In genomic region chr12:130547480-130548155, GRCh38 we compare ENCODE assay signal across 19 cellular contexts.
DNase-seq lines count a peak whose midpoint lies in the region; ATAC-seq and TF ChIP-seq lines count a peak whose summit lies in the region.
"Had no signal": no experiment of that assay in that cellular context is flagged by ENCODE, and none has a peak within 500 bp of the region (broad histone marks: within the 10 kb centered on the region; RNA-seq: fewer than 3 reads in every experiment).

No MANE protein-coding gene starts in this region.

- no peak for TF ChIP-seq CTCF in SK-N-SH (IDR thresholded peaks at IDR 0.05)
- TF ChIP-seq CTCF in parathyroid adenoma (IDR thresholded peaks at IDR 0.05) = no peak

- WGBS in SK-N-SH (ENCODE audit: low lambda C conversion rate) = 30% methylated on average over 13 of the region's 13 CpGs

- H3K79me2 ChIP-seq in SK-N-SH (ENCODE audit: insufficient read depth) = no peaks in the 10 kb centered on the region
- H3K79me2 ChIP-seq in parathyroid adenoma = no peaks in the 10 kb centered on the region

- H3K4me1 ChIP-seq in SK-N-SH (ENCODE audit: control insufficient read depth in 1 of 2, insufficient read depth in 2 of 2, low read depth in 1 of 2, low read length in 1 of 2) (peaks cover 0 to 28% of the 10 kb centered on the region in 2 experiments; a peak in 2 of 4 replicates), parathyroid adenoma (peaks cover 21% of the 10 kb centered on the region)

- no peak for TF ChIP-seq EP300 in SK-N-SH (IDR thresholded peaks at IDR 0.05; ENCODE audit: borderline replicate concordance in 1 of 2, low read depth in 1 of 2, low read length in 1 of 2)

- H3K9me2 ChIP-seq in SK-N-SH = no peaks in the 10 kb centered on the region

- CTCF ChIA-PET in SK-N-SH (lab: Yijun Ruan, JAX) = no interaction called here

- no peaks in the 10 kb centered on the region for H3K36me3 ChIP-seq in SK-N-SH (replicated peaks in 1 of 2; ENCODE audit: control insufficient read depth in 1 of 2, insufficient read depth in 2 of 2, low read length in 1 of 2)
- H3K36me3 ChIP-seq in parathyroid adenoma (ENCODE audit: control insufficient read depth, insufficient read depth, low read length) = no peaks in the 10 kb centered on the region

- no peak overlapping the region for H3K4me2 ChIP-seq in SK-N-SH
- no peak overlapping the region for H3K4me2 ChIP-seq in parathyroid adenoma (ENCODE audit: low read length)

- H3K4me3 ChIP-seq in SK-N-SH (ENCODE audit: low read depth in 2 of 2, low read length in 1 of 2) (no peak overlapping the region), parathyroid adenoma (ENCODE audit: low read depth, low read length) (no peak overlapping the region)

- POLR2A ChIA-PET in SK-N-SH (lab: Yijun Ruan, JAX) = interaction anchor here (0.6 kb wide), 1 partner anchor 54 kb away, joined by 3 read pairs; no protein-coding TSS in a partner anchor

- no peak overlapping the region for H3K9ac ChIP-seq in SK-N-SH
- H3K9ac ChIP-seq in parathyroid adenoma = no peak overlapping the region

- TF ChIP-seq RAD21 in SK-N-SH (IDR thresholded peaks at IDR 0.05; ENCODE audit: low read length) = 0 out of 2 replicates have a peak, but pooled peaks have one; percentile 13

- H3K9me3 ChIP-seq in SK-N-SH = no peaks in the 10 kb centered on the region; the same call in 1 of the 2 replicates
- H3K9me3 ChIP-seq in parathyroid adenoma (ENCODE audit: control insufficient read depth, low read length) = no peaks in the 10 kb centered on the region

- ATAC-seq in SK-N-SH treated with all-trans-retinoic acid at 6 μM for 48 hours (no peak), HG03097 (IDR thresholded peaks at IDR 0.05; ENCODE audit: low FRiP score, unreplicated experiment) (no peak)

- DNase-seq in SK-N-SH (peak; percentile 68), SK-N-DZ (ENCODE audit: low spot score) (peak; percentile 95), NCI-H345 (lab: John Stamatoyannopoulos, UW) (no peak), AG20443 (ENCODE audit: low spot score) (no peak)
- DNase-seq: AML-193; C1 segment of cervical spinal cord; Calu3; CD4-positive, alpha-beta memory T cell; COR-L47; DMS53; DMS79 treated with DMSO at 0.1 percent for 48 hours; GF-D8; GOT3; H7; HCEC 1CT had no signal

- no peaks in the 10 kb centered on the region for H4K20me1 ChIP-seq in SK-N-SH (ENCODE audit: insufficient read depth)

- no peak overlapping the region for H2AFZ ChIP-seq in SK-N-SH (ENCODE audit: low read depth)
- H2AFZ ChIP-seq in parathyroid adenoma = peak overlapping the region; percentile 35

- no peaks in the 10 kb centered on the region for H3K27me3 ChIP-seq in SK-N-SH (ENCODE audit: insufficient read depth)
- no peaks in the 10 kb centered on the region for H3K27me3 ChIP-seq in parathyroid adenoma (ENCODE audit: control insufficient read depth, insufficient read depth, low read length)

- H3K27ac ChIP-seq in SK-N-SH (ENCODE audit: low read depth in 2 of 2, low read length in 1 of 2) = peak overlapping the region in 1 of 2 experiments; percentile 89; a peak in 2 of 4 replicates
- peak overlapping the region; percentile 2 for H3K27ac ChIP-seq in parathyroid adenoma
- H3K27ac ChIP-seq: 22Rv1 had no signal

- no peaks in the 10 kb centered on the region for H3F3A ChIP-seq in SK-N-SH (replicated peaks; ENCODE audit: insufficient read depth)

TF ChIP-seq in SK-N-SH, 30 proteins besides CTCF, POLR2A, EP300 and RAD21 (continues in another document):
- TF ChIP-seq CHD2 (IDR thresholded peaks at IDR 0.05; ENCODE audit: low read length, partially characterized antibody) (no peak), MEF2A (IDR thresholded peaks at IDR 0.05; ENCODE audit: borderline replicate concordance, low read depth) (no peak), RCOR1 (IDR thresholded peaks at IDR 0.05; ENCODE audit: low read length) (no peak; the same call in 1 of the 2 replicates), TAF1 (IDR thresholded peaks at IDR 0.05; ENCODE audit: borderline replicate concordance, low read depth, low read length) (no peak), FOXJ3 (CRISPR knock-in tag; IDR thresholded peaks at IDR 0.05) (0 out of 2 replicates have a peak, but pooled peaks have one; percentile 35), NRF1 (IDR thresholded peaks at IDR 0.05; ENCODE audit: low read depth, low read length) (no peak), POLR2AphosphoS5 (IDR thresholded peaks at IDR 0.05; ENCODE audit: low read depth, low read length) (no peak)
- TF ChIP-seq, protein P1, sequence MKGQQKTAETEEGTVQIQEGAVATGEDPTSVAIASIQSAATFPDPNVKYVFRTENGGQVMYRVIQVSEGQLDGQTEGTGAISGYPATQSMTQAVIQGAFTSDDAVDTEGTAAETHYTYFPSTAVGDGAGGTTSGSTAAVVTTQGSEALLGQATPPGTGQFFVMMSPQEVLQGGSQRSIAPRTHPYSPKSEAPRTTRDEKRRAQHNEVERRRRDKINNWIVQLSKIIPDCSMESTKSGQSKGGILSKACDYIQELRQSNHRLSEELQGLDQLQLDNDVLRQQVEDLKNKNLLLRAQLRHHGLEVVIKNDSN (IDR thresholded peaks at IDR 0.05; ENCODE audit: borderline replicate concordance, low read depth) = no peak
- TF ChIP-seq, protein P2, sequence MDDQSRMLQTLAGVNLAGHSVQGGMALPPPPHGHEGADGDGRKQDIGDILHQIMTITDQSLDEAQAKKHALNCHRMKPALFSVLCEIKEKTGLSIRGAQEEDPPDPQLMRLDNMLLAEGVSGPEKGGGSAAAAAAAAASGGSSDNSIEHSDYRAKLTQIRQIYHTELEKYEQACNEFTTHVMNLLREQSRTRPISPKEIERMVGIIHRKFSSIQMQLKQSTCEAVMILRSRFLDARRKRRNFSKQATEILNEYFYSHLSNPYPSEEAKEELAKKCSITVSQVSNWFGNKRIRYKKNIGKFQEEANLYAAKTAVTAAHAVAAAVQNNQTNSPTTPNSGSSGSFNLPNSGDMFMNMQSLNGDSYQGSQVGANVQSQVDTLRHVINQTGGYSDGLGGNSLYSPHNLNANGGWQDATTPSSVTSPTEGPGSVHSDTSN (IDR thresholded peaks at IDR 0.05) = no peak

TF ChIP-seq in SK-N-SH treated with all-trans-retinoic acid at 6 μM for 48 hours, 23 proteins besides CTCF, POLR2A, EP300 and RAD21:
- TF ChIP-seq CREB5 (CRISPR knock-in tag; IDR thresholded peaks at IDR 0.05; ENCODE audit: low read depth) = no peak
- no peak for TF ChIP-seq ZNF565 (CRISPR knock-in tag; conservative IDR thresholded peaks at IDR 0.05; ENCODE audit: low read depth)
- TF ChIP-seq OSR1 (CRISPR knock-in tag; IDR thresholded peaks at IDR 0.05) = no peak
- no peak for TF ChIP-seq BACH2 (CRISPR knock-in tag; IDR thresholded peaks at IDR 0.05; ENCODE audit: borderline replicate concordance)

Comparison
In these comparisons a context has a peak if more than half of its experiments do, and no peak if none do; other contexts are left out.
1. DNase-seq: peak in SK-N-SH (single experiment) and SK-N-DZ (single experiment); none in NCI-H345 (single experiment) and AG20443 (single experiment).